Comparison of ENCODE assay signal across 23 cellular contexts in genomic region chr10:113524539-113525490, GRCh38. TPM values are rescaled to one million over a fixed set of nuclear protein-coding genes. Genes with fewer than 3 reads are reported as not detected.
DNase-seq lines count a peak whose midpoint lies in the region; ATAC-seq and TF ChIP-seq lines count a peak whose summit lies in the region.
"Had no signal": no experiment of that assay in that cellular context is flagged by ENCODE, and none has a peak within 500 bp of the region (broad histone marks: within the 10 kb centered on the region; RNA-seq: fewer than 3 reads in every experiment).

No MANE protein-coding gene starts in this region.

- H3K27ac ChIP-seq in H9 (ENCODE audit: insufficient read length, low read depth, low read length) (no peak overlapping the region), brain microvascular endothelial cell (no peak overlapping the region), right lobe of liver (no peak overlapping the region), GM23338 (ENCODE audit: low read depth) (no peak overlapping the region)
- H3K27ac ChIP-seq: RWPE1, upper lobe of right lung, VCaP had no signal

- no peak overlapping the region; the same call in 1 of the 2 replicates for H3K14ac ChIP-seq in H9 (ENCODE audit: insufficient read depth, low read length)

- no peak overlapping the region for H2BK12ac ChIP-seq in H9 (ENCODE audit: insufficient read length, low read depth, low read length)

- H3K4me1 Mint-ChIP-seq in H9: peaks cover 6% of the 10 kb centered on the region in 2 experiments; a peak in 3 of 4 replicates
- H3K4me1 Mint-ChIP-seq in GM23338: peaks cover 2% of the 10 kb centered on the region; the same call in 1 of the 3 replicates
- H3K4me1 Mint-ChIP-seq: central memory CD8-positive, alpha-beta T cell; T-cell had no signal

- DNase-seq in AG08396 (ENCODE audit: low spot score) (peak; percentile 21), H9 (no peak), brain microvascular endothelial cell (peak; percentile 5), right lobe of liver (no peak), GM23338 (ENCODE audit: low spot score) (no peak), C1 segment of cervical spinal cord (lab: John Stamatoyannopoulos, UW) (no peak), ACHN (no peak)
- DNase-seq: activated CD4-positive, alpha-beta T cell treated with anti-CD3 and anti-CD28 coated beads, Interleukin-2, amount 50 U/mL, for 48 hours; activated T-cell treated with anti-CD3 and anti-CD28 coated beads, Interleukin-2, amount 50 U/mL, for 72 hours; effector memory CD4-positive, alpha-beta T cell; foreskin melanocyte; IMR-90; NCI-H1092 treated with DMSO at 0.1 percent for 48 hours; NCI-H82; stimulated activated naive B cell treated with anti-CD40 and anti-IgM and Interleukin-4, amounts not matched to agents 10 μg/mL and 1 μg/mL and 100 μg/mL, for 72 hours; T-cell; upper lobe of right lung had no signal

- H3K18ac ChIP-seq in H9 (ENCODE audit: insufficient read length, low read depth, low read length): no peak overlapping the region

- H3K23ac ChIP-seq in H9 (ENCODE audit: insufficient read length, low read depth, low read length): no peak overlapping the region

- no peak overlapping the region for H2BK120ac ChIP-seq in H9 (ENCODE audit: low read depth, low read length, poor library complexity, severe bottlenecking)

- H3K9me3 ChIP-seq in H9 (ENCODE audit: control insufficient read depth, low read depth, low read length): no peaks in the 10 kb centered on the region
- no peaks in the 10 kb centered on the region for H3K9me3 ChIP-seq in right lobe of liver
- H3K9me3 ChIP-seq: upper lobe of right lung had no signal

- H3K4me3 Mint-ChIP-seq in H9: no peak overlapping the region
- no peak overlapping the region for H3K4me3 Mint-ChIP-seq in GM23338
- H3K4me3 Mint-ChIP-seq: activated T-cell treated with anti-CD3 and anti-CD28 coated beads, Interleukin-2, amount 50 U/mL, for 72 hours; central memory CD8-positive, alpha-beta T cell; stimulated activated naive B cell treated with anti-CD40 and anti-IgM and Interleukin-4, amounts not matched to agents 10 μg/mL and 1 μg/mL and 100 μg/mL, for 72 hours; T-cell had no signal

- H4K91ac ChIP-seq in H9 (ENCODE audit: insufficient read length, low read depth, low read length): no peak overlapping the region

- H3K56ac ChIP-seq in H9 (ENCODE audit: insufficient read length, low read depth, low read length): no peak overlapping the region

- no peaks in the 10 kb centered on the region for H3K79me1 ChIP-seq in H9 (ENCODE audit: insufficient read depth, low read depth, low read length, poor library complexity, severe bottlenecking)

- intact Hi-C loops in right lobe of liver (cut with DNase I): no loop called here

- no peak overlapping the region for H3K27ac Mint-ChIP-seq in H9
- H3K27ac Mint-ChIP-seq in GM23338: no peak overlapping the region
- H3K27ac Mint-ChIP-seq: activated T-cell treated with anti-CD3 and anti-CD28 coated beads, Interleukin-2, amount 50 U/mL, for 72 hours; stimulated activated naive B cell treated with anti-CD40 and anti-IgM and Interleukin-4, amounts not matched to agents 10 μg/mL and 1 μg/mL and 100 μg/mL, for 72 hours; T-cell had no signal

- H3F3A ChIP-seq in GM23338 (replicated peaks; ENCODE audit: low read depth): no peaks in the 10 kb centered on the region

- no peak overlapping the region for H4K8ac ChIP-seq in H9 (replicated peaks; ENCODE audit: insufficient read length, low read depth, low read length)

- no peak overlapping the region for H3K4ac ChIP-seq in H9 (ENCODE audit: low read depth, low read length)

- H3K4me2 ChIP-seq in H9 (ENCODE audit: insufficient read depth, insufficient read length, low read length) (no peak overlapping the region), GM23338 (no peak overlapping the region)

- H2BK5ac ChIP-seq in H9 (ENCODE audit: insufficient read length, low read length): no peak overlapping the region

- H3K23me2 ChIP-seq in H9 (ENCODE audit: insufficient read length, low read depth, low read length, poor library complexity, severe bottlenecking): no peaks in the 10 kb centered on the region

- no peak overlapping the region for H3T11ph ChIP-seq in H9 (ENCODE audit: low read length)

- H3K79me2 ChIP-seq in H9 (ENCODE audit: insufficient read depth, low read length): no peaks in the 10 kb centered on the region
- H3K79me2 ChIP-seq in GM23338 (replicated peaks; ENCODE audit: insufficient read depth): no peaks in the 10 kb centered on the region

- no peak for TF ChIP-seq POLR2A in right lobe of liver (IDR thresholded peaks at IDR 0.05)

- H4K5ac ChIP-seq in H9 (ENCODE audit: insufficient read length, low read depth, low read length): no peak overlapping the region

- in situ Hi-C loops in brain microvascular endothelial cell (cut with HindIII; ENCODE audit: low pct_ligation_motif_present, low sequenced_read_pairs) (no loop called here), ACHN (cut with HindIII; ENCODE audit: low pct_ligation_motif_present, low pct_unique_long_range_greater_than_20kb, low sequenced_read_pairs) (no loop called here)

- H3K9me3 Mint-ChIP-seq in H9 (no peaks in the 10 kb centered on the region; a peak in 1 of 5 replicates), GM23338 (no peaks in the 10 kb centered on the region)
- H3K9me3 Mint-ChIP-seq: activated T-cell treated with anti-CD3 and anti-CD28 coated beads, Interleukin-2, amount 50 U/mL, for 72 hours; central memory CD8-positive, alpha-beta T cell; T-cell had no signal

- WGBS in H9 (ENCODE audit: extremely low coverage, insufficient read length, low lambda C conversion rate): no CpG with 5 or more reads among the region's 11 CpGs
- WGBS in right lobe of liver (ENCODE audit: insufficient coverage, low coverage, low lambda C conversion rate, missing lambda C conversion rate): 87% methylated on average over 9 of the region's 11 CpGs

- H3K36me3 Mint-ChIP-seq in H9 (ENCODE audit: insufficient read depth in 1 of 3, low read depth in 3 of 3): no peaks in the 10 kb centered on the region
- no peaks in the 10 kb centered on the region for H3K36me3 Mint-ChIP-seq in GM23338 (ENCODE audit: low read depth)
- H3K36me3 Mint-ChIP-seq: stimulated activated naive B cell treated with anti-CD40 and anti-IgM and Interleukin-4, amounts not matched to agents 10 μg/mL and 1 μg/mL and 100 μg/mL, for 72 hours; T-cell had no signal

- ATAC-seq in right lobe of liver: peak in 3 of 4 donors; percentile 18 to 49 (median 43)
- ATAC-seq in GM19395 (IDR thresholded peaks at IDR 0.05; ENCODE audit: unreplicated experiment): no peak
- ATAC-seq in GM23338: no peak
- ATAC-seq: activated T-cell treated with anti-CD3 and anti-CD28 coated beads, Interleukin-2, amount 50 U/mL, for 72 hours; stimulated activated naive B cell treated with anti-CD40 and anti-IgM and Interleukin-4, amounts not matched to agents 10 μg/mL and 1 μg/mL and 100 μg/mL, for 72 hours; T-cell; upper lobe of right lung had no signal

- no peaks in the 10 kb centered on the region for H3K9me2 ChIP-seq in GM23338 (ENCODE audit: insufficient read depth)

- no peak overlapping the region for H2AFZ ChIP-seq in H9 (ENCODE audit: low read length)
- H2AFZ ChIP-seq in GM23338: no peak overlapping the region

- H2BK15ac ChIP-seq in H9 (ENCODE audit: low read depth, low read length): no peak overlapping the region

- no peak overlapping the region for H2AK5ac ChIP-seq in H9 (ENCODE audit: insufficient read length, low read length)

- H3K4me1 ChIP-seq in H9 (ENCODE audit: insufficient read depth, low read length) (no peaks in the 10 kb centered on the region), right lobe of liver (no peaks in the 10 kb centered on the region), GM23338 (ENCODE audit: insufficient read depth) (no peaks in the 10 kb centered on the region)

- H3K36me3 ChIP-seq in brain microvascular endothelial cell (replicated peaks) (no peaks in the 10 kb centered on the region), right lobe of liver (no peaks in the 10 kb centered on the region), GM23338 (ENCODE audit: insufficient read depth) (no peaks in the 10 kb centered on the region)
- H3K36me3 ChIP-seq: upper lobe of right lung had no signal

- H3K27me3 Mint-ChIP-seq in H9 (ENCODE audit: low read depth): peaks cover 82% of the 10 kb centered on the region
- H3K27me3 Mint-ChIP-seq in GM23338 (ENCODE audit: insufficient read depth, low read depth, poor library complexity): no peaks in the 10 kb centered on the region

- H3K9ac ChIP-seq in H9 (ENCODE audit: extremely low read depth, insufficient read length, low read length): no peak overlapping the region

- H3K27me3 ChIP-seq in H9 (ENCODE audit: insufficient read depth, low read length): no peaks in the 10 kb centered on the region
- H3K27me3 ChIP-seq in brain microvascular endothelial cell (replicated peaks): no peaks in the 10 kb centered on the region
- H3K27me3 ChIP-seq in right lobe of liver: no peaks in the 10 kb centered on the region
- no peaks in the 10 kb centered on the region for H3K27me3 ChIP-seq in GM23338 (ENCODE audit: insufficient read depth)
- H3K27me3 ChIP-seq: upper lobe of right lung had no signal

- H2BK20ac ChIP-seq in H9 (ENCODE audit: low read depth, low read length, poor library complexity, severe bottlenecking): no peak overlapping the region

- H4K20me1 ChIP-seq in H9 (ENCODE audit: control insufficient read depth, insufficient read depth, insufficient read length): no peaks in the 10 kb centered on the region
- no peaks in the 10 kb centered on the region for H4K20me1 ChIP-seq in GM23338 (replicated peaks; ENCODE audit: insufficient read depth)

- TF ChIP-seq CTCF in H9 (conservative IDR thresholded peaks at IDR 0.05) (0 out of 3 replicates have a peak, but pooled peaks have one; percentile 5), brain microvascular endothelial cell (IDR thresholded peaks at IDR 0.05; ENCODE audit: low read depth, low read length, missing control alignments) (no peak), right lobe of liver (IDR thresholded peaks at IDR 0.05) (no peak), GM23338 (conservative IDR thresholded peaks at IDR 0.05; ENCODE audit: low read depth in 2 of 2) (no peak)

- no peak overlapping the region for H3K4me3 ChIP-seq in brain microvascular endothelial cell (ENCODE audit: low read depth, low read length)
- H3K4me3 ChIP-seq in right lobe of liver: no peak overlapping the region
- H3K4me3 ChIP-seq in GM23338: no peak overlapping the region
- H3K4me3 ChIP-seq: upper lobe of right lung had no signal

RNA-seq across cellular contexts. Expression of gene HABP2, which starts 28.0 kb away (rescaled TPM):
- total RNA-seq in H9 (2021) (not detected in 2 replicates), right lobe of liver (100 to 1,000 TPM; 162 to 705 (median 372) TPM)
- total RNA-seq in GM23338 (2014; rRNA removed; shearing (Covaris generic)): not detected in 2 replicates
- polyA plus RNA-seq in GM23338 (2016; fragmentation: Nextera tagmentation; extraction: Ambion mirVana): not detected in 2 replicates
- total RNA-seq: activated T-cell treated with anti-CD3 and anti-CD28 coated beads, Interleukin-2, amount 50 U/mL, for 72 hours; IMR-90; posterior vena cava had no signal
- polyA plus RNA-seq: AG04450, IMR-90 had no signal

Comparison
In these comparisons a context has a peak if more than half of its experiments do, and no peak if none do; other contexts are left out.
1. DNase-seq: peak in AG08396 (single experiment) and brain microvascular endothelial cell (single experiment); none in H9 (single experiment), right lobe of liver (0 of 3), GM23338 (single experiment), C1 segment of cervical spinal cord (0 of 14) and ACHN (single experiment).
2. ATAC-seq: peak in right lobe of liver (3 of 4); none in GM19395 (single experiment) and GM23338 (single experiment).
3. RNA of gene HABP2, which starts 28.0 kb away (total RNA-seq): 162 to 705 TPM in right lobe of liver; not detected in H9 and not detected in GM23338; every median in the first group is over 100 times any median in the second.